In the genomic region with DNA sequence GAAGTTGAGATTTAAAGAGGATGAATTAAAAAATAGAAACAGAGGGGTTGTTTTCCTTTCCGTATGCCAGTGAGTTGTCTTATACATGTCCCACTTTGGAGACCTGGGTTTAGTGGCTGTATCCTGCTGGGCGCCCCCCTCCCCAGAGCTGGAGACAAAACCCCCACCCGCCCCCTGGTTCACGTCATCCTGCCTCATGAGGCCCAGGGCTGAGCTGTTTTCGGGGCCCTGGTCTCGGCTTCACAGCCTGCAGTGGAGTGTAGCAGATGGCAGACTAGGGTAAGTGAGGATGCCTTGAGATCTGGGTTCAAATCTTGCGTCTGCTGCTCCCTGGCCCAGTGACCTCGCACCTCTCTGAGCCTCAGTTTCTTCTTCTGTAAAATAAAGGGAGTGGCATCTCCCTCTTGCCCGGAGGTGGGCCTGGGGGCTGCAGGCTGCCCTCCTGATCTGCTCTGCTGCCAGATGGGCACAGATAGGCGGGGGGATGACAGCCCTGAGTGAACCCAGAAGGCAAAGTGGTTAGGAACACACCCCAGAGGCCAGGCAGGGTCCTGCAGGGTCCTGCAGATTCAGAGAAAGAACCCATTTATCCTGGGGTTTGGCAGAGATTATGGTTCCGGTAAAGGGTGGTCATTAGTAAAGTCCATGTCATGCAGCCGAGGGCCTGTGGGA, we compare ENCODE assay signal across 1 cellular context.
TF ChIP-seq lines count a peak whose summit lies in the region.

No MANE protein-coding gene starts in this region.

TF ChIP-seq in HepG2, 621 proteins besides CTCF, POLR2A, EP300 and RAD21 (continued from another document):
- TF ChIP-seq DNMT3B (CRISPR knock-in tag; conservative IDR thresholded peaks at IDR 0.05) (0 out of 2 replicates have a peak, but pooled peaks have one; percentile 2), SOX5 (CRISPR knock-in tag; IDR thresholded peaks at IDR 0.05; ENCODE audit: borderline replicate concordance) (no peak), NFIC (IDR thresholded peaks at IDR 0.05; ENCODE audit: low read length) (no peak), CCDC6 (CRISPR knock-in tag; IDR thresholded peaks at IDR 0.05) (no peak), FOXO4 (CRISPR knock-in tag; conservative IDR thresholded peaks at IDR 0.05) (0 out of 2 replicates have a peak, but pooled peaks have one; percentile 71), AHR (CRISPR knock-in tag; IDR thresholded peaks at IDR 0.05) (0 out of 2 replicates have a peak, but pooled peaks have one; percentile 34)
